ENCODE assay signal across 18 cellular contexts in the genomic region with DNA sequence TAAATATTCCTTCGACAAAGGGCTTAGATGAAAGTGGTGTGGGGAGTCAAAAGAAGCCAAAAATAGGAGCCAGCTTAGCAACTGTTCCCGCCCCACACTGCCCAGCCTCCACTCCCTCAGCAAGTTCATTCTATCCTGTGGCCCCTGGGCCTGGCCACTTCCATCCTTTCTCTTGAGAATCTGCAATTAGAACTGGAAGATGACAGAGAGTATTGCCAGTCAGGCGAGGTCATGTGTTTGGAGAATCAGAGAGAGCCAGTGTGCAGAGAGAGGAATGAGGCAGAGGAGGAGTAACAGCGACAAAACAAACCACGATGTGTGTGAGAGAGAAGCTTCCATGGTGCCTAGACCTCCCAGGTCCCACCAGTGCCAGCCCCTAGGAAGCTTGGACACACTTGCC.
DNase-seq lines count a peak whose midpoint lies in the region; ATAC-seq, FAIRE-seq and TF ChIP-seq lines count a peak whose summit lies in the region.
"Had no signal": no experiment of that assay in that cellular context is flagged by ENCODE, and none has a peak within 500 bp of the region (broad histone marks: within the 10 kb centered on the region; RNA-seq: fewer than 3 reads in every experiment).

No MANE protein-coding gene starts in this region.

- no peak overlapping the region for H3K4me2 ChIP-seq in H1 (ENCODE audit: insufficient read depth in 1 of 2, low read depth in 2 of 2, low read length in 2 of 2)
- no peak overlapping the region for H3K4me2 ChIP-seq in neural progenitor cell

- no peak for ATAC-seq in GM21723 (IDR thresholded peaks at IDR 0.05; ENCODE audit: unreplicated experiment)
- ATAC-seq in activated T-cell treated with anti-CD3 and anti-CD28 coated beads, Interleukin-2, amount 50 U/mL, for 72 hours (replicated peaks in 1 of 2): no peak

- no peak overlapping the region for H2AK5ac ChIP-seq in H1 (ENCODE audit: low read depth, low read length)

- no peak overlapping the region for H4K91ac ChIP-seq in H1 (replicated peaks; ENCODE audit: insufficient read length, low read length)

- no peak for TF ChIP-seq EP300 in H1 (IDR thresholded peaks at IDR 0.05; ENCODE audit: borderline replicate concordance in 1 of 2, low read depth in 2 of 2, low read length in 2 of 2)

- H3K27ac ChIP-seq in HUES6 (ENCODE audit: low read depth, low read length) (peak overlapping the region; percentile 69; the same call in 1 of the 2 replicates), H1 (ENCODE audit: low read depth, low read length) (no peak overlapping the region), neural progenitor cell (no peak overlapping the region)
- H3K27ac ChIP-seq: epithelial cell of prostate, heart right ventricle, SK-N-MC, thoracic aorta had no signal

- peak overlapping the region; percentile 36 for H3K4me3 Mint-ChIP-seq in Caco-2 (ENCODE audit: unreplicated experiment)
- no peak overlapping the region for H3K4me3 Mint-ChIP-seq in neural progenitor cell
- H3K4me3 Mint-ChIP-seq in activated T-cell treated with anti-CD3 and anti-CD28 coated beads, Interleukin-2, amount 50 U/mL, for 72 hours: no peak overlapping the region
- H3K4me3 Mint-ChIP-seq: activated CD4-positive, alpha-beta T cell treated with anti-CD3 and anti-CD28 coated beads, Interleukin-2, amount 10 ng/mL, durations not matched to agents 7 days and 5 days; activated naive CD8-positive, alpha-beta T cell treated with anti-CD3 and anti-CD28 coated beads, Interleukin-2, amount 10 ng/mL, durations not matched to agents 7 days and 5 days had no signal

- DNase-seq in Caco-2 (no peak), H1 (ENCODE audit: low read depth in 1 of 2, low spot score in 2 of 2) (no peak), neural progenitor cell (ENCODE audit: low spot score) (no peak), erythroblast (lab: John Stamatoyannopoulos, UW) (no peak)
- no peak for DNase-seq in activated naive CD4-positive, alpha-beta T cell (lab: John Stamatoyannopoulos, UW)
- no peak for DNase-seq in activated T-cell treated with anti-CD3 and anti-CD28 coated beads, Interleukin-2, amount 50 U/mL, for 72 hours
- DNase-seq: activated CD4-positive, alpha-beta T cell treated with anti-CD3 and anti-CD28 coated beads, Interleukin-2, amount 10 ng/mL, durations not matched to agents 7 days and 5 days; activated naive CD8-positive, alpha-beta T cell treated with anti-CD3 and anti-CD28 coated beads, Interleukin-2, amount 10 ng/mL, durations not matched to agents 7 days and 5 days; activated T-cell treated with anti-CD3 and anti-CD28 coated beads, Interleukin-2, amount 50 U/mL, for 1 hour; AML-193; heart right ventricle; NCI-H2227 treated with DMSO at 0.1 percent for 48 hours had no signal

- no peak overlapping the region for H2AFZ ChIP-seq in H1 (ENCODE audit: low read length)
- H2AFZ ChIP-seq in neural progenitor cell (replicated peaks): no peak overlapping the region

- intact Hi-C loops in Caco-2 (cut with micrococcal nuclease; ENCODE audit: unreplicated experiment): no loop called here

- H3K36me3 Mint-ChIP-seq in Caco-2 (ENCODE audit: insufficient read depth, unreplicated experiment): peaks cover 14% of the 10 kb centered on the region
- H3K36me3 Mint-ChIP-seq in neural progenitor cell: peaks cover 25% of the 10 kb centered on the region
- no peaks in the 10 kb centered on the region for H3K36me3 Mint-ChIP-seq in activated T-cell treated with anti-CD3 and anti-CD28 coated beads, Interleukin-2, amount 50 U/mL, for 72 hours (ENCODE audit: insufficient read depth in 2 of 2)
- H3K36me3 Mint-ChIP-seq: activated naive CD8-positive, alpha-beta T cell treated with anti-CD3 and anti-CD28 coated beads, Interleukin-2, amount 10 ng/mL, durations not matched to agents 7 days and 5 days had no signal

- H3K23me2 ChIP-seq in H1 (ENCODE audit: low read depth, low read length): no peaks in the 10 kb centered on the region

- POLR2A ChIA-PET in Caco-2 (lab: Charles Lee) (no interaction called here), H1 (lab: Charles Lee; ENCODE audit: partially characterized antibody) (interaction anchor here (1.7 kb wide), 1 partner anchor 11 kb away, joined by 6 read pairs; no protein-coding TSS in a partner anchor)

- H3K9ac ChIP-seq in HUES6 (ENCODE audit: low read length): peak overlapping the region; percentile 71
- H3K9ac ChIP-seq in H1 (replicated peaks in 1 of 4; ENCODE audit: extremely low read depth in 1 of 4, low read depth in 3 of 4, low read length in 3 of 4): no peak overlapping the region
- H3K9ac ChIP-seq in neural progenitor cell: no peak overlapping the region

- H4K8ac ChIP-seq in H1 (ENCODE audit: extremely low read depth, insufficient read depth, low read length): no peak overlapping the region

- H3K27me3 Mint-ChIP-seq in Caco-2 (ENCODE audit: insufficient read depth, unreplicated experiment) (no peaks in the 10 kb centered on the region), neural progenitor cell (ENCODE audit: insufficient read depth, low read depth) (peaks cover 17% of the 10 kb centered on the region)
- peaks cover 37% of the 10 kb centered on the region for H3K27me3 Mint-ChIP-seq in activated T-cell treated with anti-CD3 and anti-CD28 coated beads, Interleukin-2, amount 50 U/mL, for 72 hours (ENCODE audit: low read depth)
- H3K27me3 Mint-ChIP-seq: activated naive CD8-positive, alpha-beta T cell treated with anti-CD3 and anti-CD28 coated beads, Interleukin-2, amount 10 ng/mL, durations not matched to agents 7 days and 5 days had no signal

- H3K56ac ChIP-seq in H1 (replicated peaks; ENCODE audit: insufficient read length, low read depth, low read length): no peak overlapping the region

- WGBS in H1 (ENCODE audit: extremely low coverage in 1 of 2, insufficient coverage in 1 of 2, insufficient read length in 1 of 2, insufficient replicate concordance in 2 of 2, low coverage in 1 of 2, low lambda C conversion rate in 2 of 2, missing lambda C conversion rate in 1 of 2), 2 experiments: 89% methylated on average over 5 of the region's 5 CpGs; no CpG with 5 or more reads in 1 of the 2 experiments

- H3K4me1 ChIP-seq in Caco-2 (peaks cover 29% of the 10 kb centered on the region), HUES6 (ENCODE audit: control insufficient read depth, insufficient read depth, low read length) (peaks cover 42% of the 10 kb centered on the region; the same call in 1 of the 2 replicates), H1 (replicated peaks in 1 of 4; ENCODE audit: control insufficient read depth in 3 of 4, insufficient read depth in 4 of 4, low read length in 3 of 4) (peaks cover 0 to 5% (median 2%) of the 10 kb centered on the region in 4 experiments; a peak in 3 of 7 replicates), neural progenitor cell (peaks cover 13% of the 10 kb centered on the region)

- no peak overlapping the region for H2BK12ac ChIP-seq in H1 (ENCODE audit: low read depth, low read length)

- no peak for TF ChIP-seq POLR2A in H1 (IDR thresholded peaks at IDR 0.05; ENCODE audit: control extremely low read depth in 1 of 2, low read depth in 2 of 2, low read length in 2 of 2)
- no peak for TF ChIP-seq POLR2A in erythroblast (IDR thresholded peaks at IDR 0.05; ENCODE audit: low read length)

- H3K27ac Mint-ChIP-seq in Caco-2 (ENCODE audit: unreplicated experiment): peak overlapping the region; percentile 90
- peak overlapping the region; percentile 96 for H3K27ac Mint-ChIP-seq in neural progenitor cell
- H3K27ac Mint-ChIP-seq in activated T-cell treated with anti-CD3 and anti-CD28 coated beads, Interleukin-2, amount 50 U/mL, for 72 hours: no peak overlapping the region
- H3K27ac Mint-ChIP-seq: activated CD4-positive, alpha-beta T cell treated with anti-CD3 and anti-CD28 coated beads, Interleukin-2, amount 10 ng/mL, durations not matched to agents 7 days and 5 days; activated naive CD8-positive, alpha-beta T cell treated with anti-CD3 and anti-CD28 coated beads, Interleukin-2, amount 10 ng/mL, durations not matched to agents 7 days and 5 days had no signal

- no peak for TF ChIP-seq RAD21 in H1 (IDR thresholded peaks at IDR 0.05 in 1 of 2, conservative IDR thresholded peaks at IDR 0.05 in 1 of 2; ENCODE audit: low read depth in 2 of 2, low read length in 2 of 2)

- FAIRE-seq in H1 (lab: Jason Lieb, UNC): no peak
- FAIRE-seq: colon had no signal

- H3K9me3 ChIP-seq in Caco-2 (no peaks in the 10 kb centered on the region), HUES6 (ENCODE audit: control insufficient read depth, insufficient read depth, low read depth, low read length) (no peaks in the 10 kb centered on the region), H1 (ENCODE audit: insufficient read depth in 2 of 2, low read depth in 1 of 2, low read length in 1 of 2) (no peaks in the 10 kb centered on the region), neural progenitor cell (ENCODE audit: low read depth) (no peaks in the 10 kb centered on the region)
- H3K9me3 ChIP-seq: heart right ventricle, thoracic aorta had no signal

- peaks cover 22% of the 10 kb centered on the region for H3F3A ChIP-seq in neural progenitor cell (ENCODE audit: low read depth)

- H3K4me3 ChIP-seq in Caco-2 (ENCODE audit: low read depth, low read length) (no peak overlapping the region), HUES6 (ENCODE audit: low read depth, low read length) (no peak overlapping the region), H1 (ENCODE audit: extremely low read depth in 1 of 4, insufficient read depth in 2 of 4, low read depth in 3 of 4, low read length in 4 of 4) (no peak overlapping the region), neural progenitor cell (no peak overlapping the region)
- H3K4me3 ChIP-seq: heart right ventricle, SK-N-MC, thoracic aorta had no signal

- H3K27me3 ChIP-seq in Caco-2 (replicated peaks; ENCODE audit: control insufficient read depth, insufficient read depth, low read length) (no peaks in the 10 kb centered on the region), HUES6 (ENCODE audit: control insufficient read depth, insufficient read depth, low read length) (no peaks in the 10 kb centered on the region), H1 (replicated peaks in 1 of 4; ENCODE audit: control insufficient read depth in 3 of 4, extremely low read depth in 1 of 4, insufficient read depth in 3 of 4, low read length in 3 of 4) (no peaks in the 10 kb centered on the region), neural progenitor cell (no peaks in the 10 kb centered on the region)

- no peak overlapping the region for H3K23ac ChIP-seq in H1 (ENCODE audit: insufficient read length)

- H3K9me3 Mint-ChIP-seq in Caco-2 (ENCODE audit: unreplicated experiment) (peaks cover 10% of the 10 kb centered on the region), neural progenitor cell (no peaks in the 10 kb centered on the region)
- H3K9me3 Mint-ChIP-seq in activated T-cell treated with anti-CD3 and anti-CD28 coated beads, Interleukin-2, amount 50 U/mL, for 72 hours: peaks cover 0 to 3% of the 10 kb centered on the region in 2 donors
- H3K9me3 Mint-ChIP-seq: activated CD4-positive, alpha-beta T cell treated with anti-CD3 and anti-CD28 coated beads, Interleukin-2, amount 10 ng/mL, durations not matched to agents 7 days and 5 days; activated naive CD8-positive, alpha-beta T cell treated with anti-CD3 and anti-CD28 coated beads, Interleukin-2, amount 10 ng/mL, durations not matched to agents 7 days and 5 days had no signal

- H3K14ac ChIP-seq in H1 (ENCODE audit: insufficient read length): no peak overlapping the region

- H3K36me3 ChIP-seq in Caco-2 (ENCODE audit: control insufficient read depth, insufficient read depth, low read length) (no peaks in the 10 kb centered on the region), HUES6 (ENCODE audit: control insufficient read depth, insufficient read depth, low read length) (peaks cover 1% of the 10 kb centered on the region), H1 (ENCODE audit: control insufficient read depth in 2 of 4, insufficient read depth in 4 of 4, low read length in 3 of 4) (peaks cover 0 to 2% (median 1%) of the 10 kb centered on the region in 4 experiments; a peak in 2 of 8 replicates), neural progenitor cell (no peaks in the 10 kb centered on the region)
- H3K36me3 ChIP-seq: thoracic aorta had no signal

- H4K20me1 ChIP-seq in H1 (replicated peaks in 1 of 2; ENCODE audit: control insufficient read depth in 1 of 2, insufficient read depth in 2 of 2, low read length in 2 of 2) (no peaks in the 10 kb centered on the region), neural progenitor cell (ENCODE audit: low read depth) (no peaks in the 10 kb centered on the region)

- no TSS peak for BruUV-seq in Caco-2 (replicated peaks; lab: Mats Ljungman, UMichigan)

- H2BK5ac ChIP-seq in H1 (ENCODE audit: low read depth, low read length): no peak overlapping the region

- peak overlapping the region; percentile 33; the same call in 1 of the 2 replicates for H3K18ac ChIP-seq in H1 (ENCODE audit: extremely low read depth, low read length)

- H3K4ac ChIP-seq in H1 (replicated peaks; ENCODE audit: insufficient read length, low read depth, low read length): no peak overlapping the region

- H2BK15ac ChIP-seq in H1 (ENCODE audit: low read length): no peak overlapping the region; the same call in 1 of the 2 replicates

- TF ChIP-seq CTCF in Caco-2 (IDR thresholded peaks at IDR 0.05; ENCODE audit: insufficient read depth in 1 of 2, low read depth in 1 of 2, low read length in 1 of 2, severe bottlenecking in 1 of 2, unreplicated experiment in 1 of 2) (no peak), H1 (IDR thresholded peaks at IDR 0.05; ENCODE audit: control extremely low read depth in 1 of 3, insufficient read depth in 1 of 3, low read depth in 1 of 3, low read length in 3 of 3) (no peak), neural progenitor cell (IDR thresholded peaks at IDR 0.05) (no peak)

- no peak overlapping the region for H2BK120ac ChIP-seq in H1 (replicated peaks; ENCODE audit: low read depth, low read length)

- H4K5ac ChIP-seq in H1 (ENCODE audit: insufficient read length, low read depth, low read length): no peak overlapping the region

- peaks cover 26% of the 10 kb centered on the region for H3K4me1 Mint-ChIP-seq in Caco-2 (ENCODE audit: low read depth, unreplicated experiment)
- H3K4me1 Mint-ChIP-seq in neural progenitor cell: peaks cover 52% of the 10 kb centered on the region
- no peaks in the 10 kb centered on the region for H3K4me1 Mint-ChIP-seq in activated T-cell treated with anti-CD3 and anti-CD28 coated beads, Interleukin-2, amount 50 U/mL, for 72 hours (ENCODE audit: low read depth)
- H3K4me1 Mint-ChIP-seq: activated CD4-positive, alpha-beta T cell treated with anti-CD3 and anti-CD28 coated beads, Interleukin-2, amount 10 ng/mL, durations not matched to agents 7 days and 5 days; activated naive CD8-positive, alpha-beta T cell treated with anti-CD3 and anti-CD28 coated beads, Interleukin-2, amount 10 ng/mL, durations not matched to agents 7 days and 5 days had no signal

- H3K79me2 ChIP-seq in H1 (ENCODE audit: control insufficient read depth in 1 of 2, insufficient read depth in 2 of 2, low read length in 2 of 2) (no peaks in the 10 kb centered on the region), neural progenitor cell (ENCODE audit: low read depth) (no peaks in the 10 kb centered on the region)

- H3K79me1 ChIP-seq in H1 (ENCODE audit: low read depth, low read length): no peaks in the 10 kb centered on the region

- CTCF ChIA-PET in Caco-2 (lab: Charles Lee) (no interaction called here), H1 (lab: Charles Lee; ENCODE audit: partially characterized antibody) (interaction anchor here (0.7 to 1.0 kb wide), 2 partner anchors 319 to 662 kb away, joined by 3 to 4 read pairs; no protein-coding TSS in a partner anchor)

- H2BK20ac ChIP-seq in H1 (ENCODE audit: low read length): no peak overlapping the region
